Comparison of ENCODE assay signal across 1 cellular context in the genomic region with DNA sequence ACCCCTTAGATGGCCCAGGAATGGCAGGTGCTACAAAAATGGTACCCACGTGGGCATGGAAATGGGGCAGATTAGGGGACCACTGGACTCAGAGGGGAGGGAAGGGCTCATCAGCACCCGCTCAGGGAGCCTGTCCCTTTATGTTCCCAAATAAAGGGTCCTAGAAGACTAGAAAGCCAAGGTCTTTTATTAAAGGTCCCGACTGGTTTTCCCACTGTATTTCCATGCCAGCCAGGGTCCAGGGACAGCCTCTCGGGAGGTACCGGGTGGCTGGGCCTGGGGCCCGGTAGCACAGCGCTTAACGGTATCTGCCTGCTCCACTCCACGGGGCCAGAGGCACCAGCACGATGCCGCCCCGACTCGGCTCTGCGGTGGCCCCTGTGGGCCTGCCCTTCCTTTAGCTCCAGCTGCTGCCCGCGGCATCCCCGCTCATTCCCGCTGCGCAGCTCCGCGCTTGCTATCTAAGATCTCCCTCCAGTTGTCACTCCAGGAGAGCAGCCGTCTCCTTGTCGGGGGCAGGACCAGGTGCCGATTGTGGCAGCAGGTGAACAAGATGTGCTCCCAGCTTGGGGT.
A peak's percentile ranks its signal among the peaks of the same experiment; 100 is the strongest.
TF ChIP-seq lines count a peak whose summit lies in the region.

No MANE protein-coding gene starts in this region.

TF ChIP-seq in K562, 482 proteins besides CTCF, POLR2A, EP300 and RAD21 (continued from another document and continues in another):
- TF ChIP-seq, protein P1, sequence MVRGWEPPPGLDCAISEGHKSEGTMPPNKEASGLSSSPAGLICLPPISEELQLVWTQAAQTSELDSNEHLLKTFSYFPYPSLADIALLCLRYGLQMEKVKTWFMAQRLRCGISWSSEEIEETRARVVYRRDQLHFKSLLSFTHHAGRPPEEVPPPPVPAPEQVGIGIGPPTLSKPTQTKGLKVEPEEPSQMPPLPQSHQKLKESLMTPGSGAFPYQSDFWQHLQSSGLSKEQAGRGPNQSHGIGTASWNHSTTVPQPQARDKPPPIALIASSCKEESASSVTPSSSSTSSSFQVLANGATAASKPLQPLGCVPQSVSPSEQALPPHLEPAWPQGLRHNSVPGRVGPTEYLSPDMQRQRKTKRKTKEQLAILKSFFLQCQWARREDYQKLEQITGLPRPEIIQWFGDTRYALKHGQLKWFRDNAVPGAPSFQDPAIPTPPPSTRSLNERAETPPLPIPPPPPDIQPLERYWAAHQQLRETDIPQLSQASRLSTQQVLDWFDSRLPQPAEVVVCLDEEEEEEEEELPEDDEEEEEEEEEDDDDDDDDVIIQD (CRISPR knock-in tag; IDR thresholded peaks at IDR 0.05) = no peak
- TF ChIP-seq, protein P2, sequence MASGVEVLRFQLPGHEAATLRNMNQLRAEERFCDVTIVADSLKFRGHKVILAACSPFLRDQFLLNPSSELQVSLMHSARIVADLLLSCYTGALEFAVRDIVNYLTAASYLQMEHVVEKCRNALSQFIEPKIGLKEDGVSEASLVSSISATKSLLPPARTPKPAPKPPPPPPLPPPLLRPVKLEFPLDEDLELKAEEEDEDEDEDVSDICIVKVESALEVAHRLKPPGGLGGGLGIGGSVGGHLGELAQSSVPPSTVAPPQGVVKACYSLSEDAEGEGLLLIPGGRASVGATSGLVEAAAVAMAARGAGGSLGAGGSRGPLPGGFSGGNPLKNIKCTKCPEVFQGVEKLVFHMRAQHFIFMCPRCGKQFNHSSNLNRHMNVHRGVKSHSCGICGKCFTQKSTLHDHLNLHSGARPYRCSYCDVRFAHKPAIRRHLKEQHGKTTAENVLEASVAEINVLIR (CRISPR knock-in tag; IDR thresholded peaks at IDR 0.05) = no peak
- TF ChIP-seq CAMTA2 (CRISPR knock-in tag; conservative IDR thresholded peaks at IDR 0.05) (0 out of 2 replicates have a peak, but pooled peaks have one; percentile 52), ZNF174 (CRISPR knock-in tag; IDR thresholded peaks at IDR 0.05) (no peak), HDGF (IDR thresholded peaks at IDR 0.05) (0 out of 2 replicates have a peak, but pooled peaks have one; percentile 22), PML (IDR thresholded peaks at IDR 0.05; ENCODE audit: low read length) (no peak), ZNF75A (CRISPR knock-in tag; IDR thresholded peaks at IDR 0.05) (no peak), FIP1L1 (IDR thresholded peaks at IDR 0.05; ENCODE audit: low read depth, low read length, poor library complexity, severe bottlenecking) (no peak), KAT8 (IDR thresholded peaks at IDR 0.05; ENCODE audit: low read depth) (no peak), SMAD4 (CRISPR knock-in tag; conservative IDR thresholded peaks at IDR 0.05) (no peak), POLR2H (tag; IDR thresholded peaks at IDR 0.05; ENCODE audit: low read depth) (no peak), ZNF23 (CRISPR knock-in tag; IDR thresholded peaks at IDR 0.05) (no peak), ZSCAN29 (IDR thresholded peaks at IDR 0.05) (no peak), SMARCA4 (IDR thresholded peaks at IDR 0.05) (no peak), RBM22 (IDR thresholded peaks at IDR 0.05; ENCODE audit: low read depth, low read length, poor library complexity, severe bottlenecking) (peak; percentile 54), ILK (tag; IDR thresholded peaks at IDR 0.05; ENCODE audit: borderline replicate concordance, low read depth) (no peak), SMC3 (conservative IDR thresholded peaks at IDR 0.05; ENCODE audit: insufficient read depth, low read depth, low read length) (no peak), ZBTB8A (IDR thresholded peaks at IDR 0.05; ENCODE audit: partially characterized antibody) (no peak), ZNF431 (CRISPR knock-in tag; IDR thresholded peaks at IDR 0.05) (no peak), TARDBP (IDR thresholded peaks at IDR 0.05) (no peak), ZNF57 (CRISPR knock-in tag; IDR thresholded peaks at IDR 0.05) (no peak), CCAR2 (IDR thresholded peaks at IDR 0.05; ENCODE audit: low read depth, low read length) (no peak), MEF2D (tag; conservative IDR thresholded peaks at IDR 0.05; ENCODE audit: low read depth) (no peak), SOX6 (IDR thresholded peaks at IDR 0.05) (no peak), TAL1 (IDR thresholded peaks at IDR 0.05) (no peak), RBM25 (IDR thresholded peaks at IDR 0.05; ENCODE audit: low read depth, low read length, severe bottlenecking) (no peak), HNRNPL (IDR thresholded peaks at IDR 0.05; ENCODE audit: low read depth, low read length) (no peak), HDAC1 (IDR thresholded peaks at IDR 0.05) (peak in 1 of 2 experiments; percentile 4; a peak in 1 of 4 replicates), FOXJ2 (tag; IDR thresholded peaks at IDR 0.05) (no peak), CREB1 (IDR thresholded peaks at IDR 0.05) (no peak), CREB1 (CRISPR knock-in tag; IDR thresholded peaks at IDR 0.05) (no peak), ESRRA (IDR thresholded peaks at IDR 0.05; ENCODE audit: borderline replicate concordance, low read depth) (no peak), U2AF1 (optimal IDR thresholded peaks at IDR 0.05; ENCODE audit: low read depth, low read length) (no peak), ZZZ3 (IDR thresholded peaks at IDR 0.05) (no peak), SMARCA5 (IDR thresholded peaks at IDR 0.05) (no peak), NONO (IDR thresholded peaks at IDR 0.05; ENCODE audit: low read depth in 2 of 2, low read length in 1 of 2) (no peak), JUN (IDR thresholded peaks at IDR 0.05; ENCODE audit: borderline replicate concordance, low read depth, low read length) (no peak), JUN (CRISPR knock-in tag; IDR thresholded peaks at IDR 0.05; ENCODE audit: borderline replicate concordance) (no peak), BDP1 (IDR thresholded peaks at IDR 0.05; ENCODE audit: insufficient read depth, insufficient read length) (no peak), NR2C1 (IDR thresholded peaks at IDR 0.05) (no peak), NR2C1 (tag; IDR thresholded peaks at IDR 0.05) (no peak), KLF10 (CRISPR knock-in tag; IDR thresholded peaks at IDR 0.05) (no peak), TCFL5 (CRISPR knock-in tag; conservative IDR thresholded peaks at IDR 0.05) (no peak), MTA2 (IDR thresholded peaks at IDR 0.05; ENCODE audit: low read depth) (no peak), GATAD2A (IDR thresholded peaks at IDR 0.05) (no peak), POLR2AphosphoS2 (IDR thresholded peaks at IDR 0.05; ENCODE audit: low read length) (no peak)
- TF ChIP-seq, protein P3, sequence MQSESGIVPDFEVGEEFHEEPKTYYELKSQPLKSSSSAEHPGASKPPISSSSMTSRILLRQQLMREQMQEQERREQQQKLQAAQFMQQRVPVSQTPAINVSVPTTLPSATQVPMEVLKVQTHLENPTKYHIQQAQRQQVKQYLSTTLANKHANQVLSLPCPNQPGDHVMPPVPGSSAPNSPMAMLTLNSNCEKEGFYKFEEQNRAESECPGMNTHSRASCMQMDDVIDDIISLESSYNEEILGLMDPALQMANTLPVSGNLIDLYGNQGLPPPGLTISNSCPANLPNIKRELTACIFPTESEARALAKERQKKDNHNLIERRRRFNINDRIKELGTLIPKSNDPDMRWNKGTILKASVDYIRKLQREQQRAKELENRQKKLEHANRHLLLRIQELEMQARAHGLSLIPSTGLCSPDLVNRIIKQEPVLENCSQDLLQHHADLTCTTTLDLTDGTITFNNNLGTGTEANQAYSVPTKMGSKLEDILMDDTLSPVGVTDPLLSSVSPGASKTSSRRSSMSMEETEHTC (IDR thresholded peaks at IDR 0.05) = no peak
- TF ChIP-seq, protein P4, sequence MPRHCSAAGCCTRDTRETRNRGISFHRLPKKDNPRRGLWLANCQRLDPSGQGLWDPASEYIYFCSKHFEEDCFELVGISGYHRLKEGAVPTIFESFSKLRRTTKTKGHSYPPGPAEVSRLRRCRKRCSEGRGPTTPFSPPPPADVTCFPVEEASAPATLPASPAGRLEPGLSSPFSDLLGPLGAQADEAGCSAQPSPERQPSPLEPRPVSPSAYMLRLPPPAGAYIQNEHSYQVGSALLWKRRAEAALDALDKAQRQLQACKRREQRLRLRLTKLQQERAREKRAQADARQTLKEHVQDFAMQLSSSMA (CRISPR knock-in tag; IDR thresholded peaks at IDR 0.05) = no peak
- TF ChIP-seq, protein P5, sequence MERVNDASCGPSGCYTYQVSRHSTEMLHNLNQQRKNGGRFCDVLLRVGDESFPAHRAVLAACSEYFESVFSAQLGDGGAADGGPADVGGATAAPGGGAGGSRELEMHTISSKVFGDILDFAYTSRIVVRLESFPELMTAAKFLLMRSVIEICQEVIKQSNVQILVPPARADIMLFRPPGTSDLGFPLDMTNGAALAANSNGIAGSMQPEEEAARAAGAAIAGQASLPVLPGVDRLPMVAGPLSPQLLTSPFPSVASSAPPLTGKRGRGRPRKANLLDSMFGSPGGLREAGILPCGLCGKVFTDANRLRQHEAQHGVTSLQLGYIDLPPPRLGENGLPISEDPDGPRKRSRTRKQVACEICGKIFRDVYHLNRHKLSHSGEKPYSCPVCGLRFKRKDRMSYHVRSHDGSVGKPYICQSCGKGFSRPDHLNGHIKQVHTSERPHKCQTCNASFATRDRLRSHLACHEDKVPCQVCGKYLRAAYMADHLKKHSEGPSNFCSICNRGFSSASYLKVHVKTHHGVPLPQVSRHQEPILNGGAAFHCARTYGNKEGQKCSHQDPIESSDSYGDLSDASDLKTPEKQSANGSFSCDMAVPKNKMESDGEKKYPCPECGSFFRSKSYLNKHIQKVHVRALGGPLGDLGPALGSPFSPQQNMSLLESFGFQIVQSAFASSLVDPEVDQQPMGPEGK (CRISPR knock-in tag; IDR thresholded peaks at IDR 0.05; ENCODE audit: borderline replicate concordance) = no peak
- TF ChIP-seq, protein P6, sequence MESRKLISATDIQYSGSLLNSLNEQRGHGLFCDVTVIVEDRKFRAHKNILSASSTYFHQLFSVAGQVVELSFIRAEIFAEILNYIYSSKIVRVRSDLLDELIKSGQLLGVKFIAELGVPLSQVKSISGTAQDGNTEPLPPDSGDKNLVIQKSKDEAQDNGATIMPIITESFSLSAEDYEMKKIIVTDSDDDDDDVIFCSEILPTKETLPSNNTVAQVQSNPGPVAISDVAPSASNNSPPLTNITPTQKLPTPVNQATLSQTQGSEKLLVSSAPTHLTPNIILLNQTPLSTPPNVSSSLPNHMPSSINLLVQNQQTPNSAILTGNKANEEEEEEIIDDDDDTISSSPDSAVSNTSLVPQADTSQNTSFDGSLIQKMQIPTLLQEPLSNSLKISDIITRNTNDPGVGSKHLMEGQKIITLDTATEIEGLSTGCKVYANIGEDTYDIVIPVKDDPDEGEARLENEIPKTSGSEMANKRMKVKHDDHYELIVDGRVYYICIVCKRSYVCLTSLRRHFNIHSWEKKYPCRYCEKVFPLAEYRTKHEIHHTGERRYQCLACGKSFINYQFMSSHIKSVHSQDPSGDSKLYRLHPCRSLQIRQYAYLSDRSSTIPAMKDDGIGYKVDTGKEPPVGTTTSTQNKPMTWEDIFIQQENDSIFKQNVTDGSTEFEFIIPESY (CRISPR knock-in tag; IDR thresholded peaks at IDR 0.05) = peak; percentile 95
- TF ChIP-seq, protein P7, sequence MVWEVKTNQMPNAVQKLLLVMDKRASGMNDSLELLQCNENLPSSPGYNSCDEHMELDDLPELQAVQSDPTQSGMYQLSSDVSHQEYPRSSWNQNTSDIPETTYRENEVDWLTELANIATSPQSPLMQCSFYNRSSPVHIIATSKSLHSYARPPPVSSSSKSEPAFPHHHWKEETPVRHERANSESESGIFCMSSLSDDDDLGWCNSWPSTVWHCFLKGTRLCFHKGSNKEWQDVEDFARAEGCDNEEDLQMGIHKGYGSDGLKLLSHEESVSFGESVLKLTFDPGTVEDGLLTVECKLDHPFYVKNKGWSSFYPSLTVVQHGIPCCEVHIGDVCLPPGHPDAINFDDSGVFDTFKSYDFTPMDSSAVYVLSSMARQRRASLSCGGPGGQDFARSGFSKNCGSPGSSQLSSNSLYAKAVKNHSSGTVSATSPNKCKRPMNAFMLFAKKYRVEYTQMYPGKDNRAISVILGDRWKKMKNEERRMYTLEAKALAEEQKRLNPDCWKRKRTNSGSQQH (CRISPR knock-in tag; IDR thresholded peaks at IDR 0.05) = no peak
- TF ChIP-seq, protein P8, sequence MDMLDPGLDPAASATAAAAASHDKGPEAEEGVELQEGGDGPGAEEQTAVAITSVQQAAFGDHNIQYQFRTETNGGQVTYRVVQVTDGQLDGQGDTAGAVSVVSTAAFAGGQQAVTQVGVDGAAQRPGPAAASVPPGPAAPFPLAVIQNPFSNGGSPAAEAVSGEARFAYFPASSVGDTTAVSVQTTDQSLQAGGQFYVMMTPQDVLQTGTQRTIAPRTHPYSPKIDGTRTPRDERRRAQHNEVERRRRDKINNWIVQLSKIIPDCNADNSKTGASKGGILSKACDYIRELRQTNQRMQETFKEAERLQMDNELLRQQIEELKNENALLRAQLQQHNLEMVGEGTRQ (CRISPR knock-in tag; IDR thresholded peaks at IDR 0.05) = no peak
- TF ChIP-seq, protein P9, sequence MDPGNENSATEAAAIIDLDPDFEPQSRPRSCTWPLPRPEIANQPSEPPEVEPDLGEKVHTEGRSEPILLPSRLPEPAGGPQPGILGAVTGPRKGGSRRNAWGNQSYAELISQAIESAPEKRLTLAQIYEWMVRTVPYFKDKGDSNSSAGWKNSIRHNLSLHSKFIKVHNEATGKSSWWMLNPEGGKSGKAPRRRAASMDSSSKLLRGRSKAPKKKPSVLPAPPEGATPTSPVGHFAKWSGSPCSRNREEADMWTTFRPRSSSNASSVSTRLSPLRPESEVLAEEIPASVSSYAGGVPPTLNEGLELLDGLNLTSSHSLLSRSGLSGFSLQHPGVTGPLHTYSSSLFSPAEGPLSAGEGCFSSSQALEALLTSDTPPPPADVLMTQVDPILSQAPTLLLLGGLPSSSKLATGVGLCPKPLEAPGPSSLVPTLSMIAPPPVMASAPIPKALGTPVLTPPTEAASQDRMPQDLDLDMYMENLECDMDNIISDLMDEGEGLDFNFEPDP (CRISPR knock-in tag; IDR thresholded peaks at IDR 0.05) = no peak
- TF ChIP-seq, protein P10, sequence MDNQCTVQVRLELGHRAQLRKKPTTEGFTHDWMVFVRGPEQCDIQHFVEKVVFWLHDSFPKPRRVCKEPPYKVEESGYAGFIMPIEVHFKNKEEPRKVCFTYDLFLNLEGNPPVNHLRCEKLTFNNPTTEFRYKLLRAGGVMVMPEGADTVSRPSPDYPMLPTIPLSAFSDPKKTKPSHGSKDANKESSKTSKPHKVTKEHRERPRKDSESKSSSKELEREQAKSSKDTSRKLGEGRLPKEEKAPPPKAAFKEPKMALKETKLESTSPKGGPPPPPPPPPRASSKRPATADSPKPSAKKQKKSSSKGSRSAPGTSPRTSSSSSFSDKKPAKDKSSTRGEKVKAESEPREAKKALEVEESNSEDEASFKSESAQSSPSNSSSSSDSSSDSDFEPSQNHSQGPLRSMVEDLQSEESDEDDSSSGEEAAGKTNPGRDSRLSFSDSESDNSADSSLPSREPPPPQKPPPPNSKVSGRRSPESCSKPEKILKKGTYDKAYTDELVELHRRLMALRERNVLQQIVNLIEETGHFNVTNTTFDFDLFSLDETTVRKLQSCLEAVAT (IDR thresholded peaks at IDR 0.05) = no peak
